In genomic region chr1:226977288-226977972, GRCh38 we compare ENCODE assay signal across 19 cellular contexts.
"Had no signal": no experiment of that assay in that cellular context is flagged by ENCODE, and none has a peak within 500 bp of the region (broad histone marks: within the 10 kb centered on the region; RNA-seq: fewer than 3 reads in every experiment).

No MANE protein-coding gene starts in this region.

- H3K9me3 Mint-ChIP-seq: activated T-helper 1 cell treated with anti-CD3 and anti-CD28 coated beads, Interleukin-12 subunit alpha, Interleukin-12 subunit beta, Interleukin-2, Interleukin-4 antibody, amounts not matched to agents 30 ng/mL and 10 ng/mL and 1 ng/mL, durations not matched to agents 14 hours and 24 hours and 36 hours; nephron; T-helper 1 cell treated with Interleukin-12 subunit alpha and Interleukin-12 subunit beta and Interleukin-4 antibody, amounts not matched to agents 30 μg/mL and 1 μg/mL, for 36 hours had no signal

- H3K27me3 ChIP-seq: body of pancreas, right lobe of liver, SJSA1, tibial artery, uterus had no signal

- H3K27ac Mint-ChIP-seq: nephron; T-helper 1 cell treated with Interleukin-12 subunit alpha and Interleukin-12 subunit beta and Interleukin-4 antibody, amounts not matched to agents 30 μg/mL and 1 μg/mL, for 36 hours had no signal

- H3K4me3 Mint-ChIP-seq: activated T-helper 1 cell treated with anti-CD3 and anti-CD28 coated beads, Interleukin-12 subunit alpha, Interleukin-12 subunit beta, Interleukin-2, Interleukin-4 antibody, amounts not matched to agents 30 ng/mL and 10 ng/mL and 1 ng/mL, durations not matched to agents 14 hours and 24 hours and 36 hours; nephron; T-helper 1 cell treated with Interleukin-12 subunit alpha and Interleukin-12 subunit beta and Interleukin-4 antibody, amounts not matched to agents 30 μg/mL and 1 μg/mL, for 36 hours had no signal

- H3K27ac ChIP-seq: prostate gland, SJSA1, tibial artery had no signal

- H3K36me3 ChIP-seq: prostate gland, SJSA1, uterus had no signal

- H3K9me3 ChIP-seq: body of pancreas, prostate gland, right lobe of liver, SJSA1, tibial artery, uterus had no signal

- DNase-seq: activated CD8-positive, alpha-beta memory T cell treated with anti-CD3 and anti-CD28 coated beads for 24 hours; activated naive CD4-positive, alpha-beta T cell; body of pancreas; caudate nucleus; erythroblast; foreskin melanocyte; kidney glomerular epithelial cell; mesendoderm; occipital lobe; right lobe of liver; stimulated activated CD8-positive, alpha-beta memory T cell treated with anti-CD3 and anti-CD28 coated beads, Interleukin-4, amount 100 ng/mL, for 48 hours; stimulated activated naive CD4-positive, alpha-beta T cell treated with Interleukin-2 at 50 U/mL for 16 hours had no signal

- H3K4me3 ChIP-seq: body of pancreas, prostate gland, right lobe of liver, SJSA1, tibial artery, uterus had no signal
